Comparison of ENCODE assay signal across 12 cellular contexts in genomic region chr1:228207851-228208821, GRCh38. TPM values are rescaled to one million over a fixed set of nuclear protein-coding genes. Genes with fewer than 3 reads are reported as not detected.
DNase-seq lines count a peak whose midpoint lies in the region; ATAC-seq, FAIRE-seq and TF ChIP-seq lines count a peak whose summit lies in the region.
"Had no signal": no experiment of that assay in that cellular context is flagged by ENCODE, and none has a peak within 500 bp of the region (broad histone marks: within the 10 kb centered on the region; RNA-seq: fewer than 3 reads in every experiment).

A gene with protein sequence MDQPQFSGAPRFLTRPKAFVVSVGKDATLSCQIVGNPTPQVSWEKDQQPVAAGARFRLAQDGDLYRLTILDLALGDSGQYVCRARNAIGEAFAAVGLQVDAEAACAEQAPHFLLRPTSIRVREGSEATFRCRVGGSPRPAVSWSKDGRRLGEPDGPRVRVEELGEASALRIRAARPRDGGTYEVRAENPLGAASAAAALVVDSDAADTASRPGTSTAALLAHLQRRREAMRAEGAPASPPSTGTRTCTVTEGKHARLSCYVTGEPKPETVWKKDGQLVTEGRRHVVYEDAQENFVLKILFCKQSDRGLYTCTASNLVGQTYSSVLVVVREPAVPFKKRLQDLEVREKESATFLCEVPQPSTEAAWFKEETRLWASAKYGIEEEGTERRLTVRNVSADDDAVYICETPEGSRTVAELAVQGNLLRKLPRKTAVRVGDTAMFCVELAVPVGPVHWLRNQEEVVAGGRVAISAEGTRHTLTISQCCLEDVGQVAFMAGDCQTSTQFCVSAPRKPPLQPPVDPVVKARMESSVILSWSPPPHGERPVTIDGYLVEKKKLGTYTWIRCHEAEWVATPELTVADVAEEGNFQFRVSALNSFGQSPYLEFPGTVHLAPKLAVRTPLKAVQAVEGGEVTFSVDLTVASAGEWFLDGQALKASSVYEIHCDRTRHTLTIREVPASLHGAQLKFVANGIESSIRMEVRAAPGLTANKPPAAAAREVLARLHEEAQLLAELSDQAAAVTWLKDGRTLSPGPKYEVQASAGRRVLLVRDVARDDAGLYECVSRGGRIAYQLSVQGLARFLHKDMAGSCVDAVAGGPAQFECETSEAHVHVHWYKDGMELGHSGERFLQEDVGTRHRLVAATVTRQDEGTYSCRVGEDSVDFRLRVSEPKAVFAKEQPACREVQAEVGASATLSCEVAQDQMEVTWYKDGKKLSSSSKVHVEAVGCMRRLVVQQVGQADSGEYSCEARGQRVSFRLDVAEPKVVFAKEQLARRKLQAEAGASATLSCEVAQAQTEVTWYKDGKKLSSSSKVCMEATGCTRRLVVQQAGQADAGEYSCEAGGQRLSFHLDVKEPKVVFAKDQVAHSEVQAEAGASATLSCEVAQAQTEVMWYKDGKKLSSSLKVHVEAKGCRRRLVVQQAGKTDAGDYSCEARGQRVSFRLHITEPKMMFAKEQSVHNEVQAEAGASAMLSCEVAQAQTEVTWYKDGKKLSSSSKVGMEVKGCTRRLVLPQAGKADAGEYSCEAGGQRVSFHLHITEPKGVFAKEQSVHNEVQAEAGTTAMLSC (N-terminal part only) (plus strand): TSS chr1:228208044. CDS start chr1:228211784, 3,740 bp downstream.

- H3K9me3 ChIP-seq in astrocyte (ENCODE audit: insufficient read depth, low read depth, low read length) (no peaks in the 10 kb centered on the region), kidney (ENCODE audit: control insufficient read depth in 1 of 2, low read length in 2 of 2) (no peaks in the 10 kb centered on the region), gastrocnemius medialis (no peaks in the 10 kb centered on the region)

- H3K9ac ChIP-seq in astrocyte (ENCODE audit: low read length) (no peak within 1 kb of the TSS), kidney (ENCODE audit: low read length in 2 of 2) (no peak within 1 kb of the TSS)

- no peaks in the 10 kb centered on the region for H4K20me1 ChIP-seq in astrocyte (ENCODE audit: insufficient read depth, low read length)

- in situ Hi-C loops in gastrocnemius medialis (cut with MboI; ENCODE audit: low sequenced_read_pairs in 4 of 4): no loop called here

- TF ChIP-seq CTCF in astrocyte (IDR thresholded peaks at IDR 0.05; ENCODE audit: insufficient read depth, low read depth, low read length) (no peak), kidney (IDR thresholded peaks at IDR 0.05; ENCODE audit: borderline replicate concordance, extremely low read depth, insufficient read depth) (no peak), gastrocnemius medialis (IDR thresholded peaks at IDR 0.05 in 4 of 5, conservative IDR thresholded peaks at IDR 0.05 in 1 of 5) (no peak)

- ATAC-seq in gastrocnemius medialis (peak; percentile 44 to 48), HG03039 (IDR thresholded peaks at IDR 0.05; ENCODE audit: unreplicated experiment) (no peak), GM21423 (IDR thresholded peaks at IDR 0.05; ENCODE audit: unreplicated experiment) (no peak), HG02884 (IDR thresholded peaks at IDR 0.05; ENCODE audit: unreplicated experiment) (no peak)

- peaks cover 3% of the 10 kb centered on the region for H3K36me3 Mint-ChIP-seq in astrocyte (ENCODE audit: low read depth, unreplicated experiment)

- H3K4me2 ChIP-seq in astrocyte (ENCODE audit: low read length): no peak within 1 kb of the TSS

- H3K27me3 ChIP-seq in astrocyte (ENCODE audit: insufficient read depth, low read length): peaks cover 7% of the 10 kb centered on the region
- no peaks in the 10 kb centered on the region for H3K27me3 ChIP-seq in gastrocnemius medialis

- H3K4me3 Mint-ChIP-seq in astrocyte (ENCODE audit: unreplicated experiment): no peak within 1 kb of the TSS

- H3K4me1 ChIP-seq in astrocyte (ENCODE audit: insufficient read depth, low read length) (no peaks in the 10 kb centered on the region), kidney (ENCODE audit: control insufficient read depth in 1 of 2, insufficient read depth in 1 of 2, low read depth in 1 of 2, low read length in 2 of 2) (peaks cover 0 to 7% of the 10 kb centered on the region in 2 donors), gastrocnemius medialis (peaks cover 35 to 48% of the 10 kb centered on the region in 2 donors)

- peak; percentile 98 to 99 for TF ChIP-seq POLR2A in gastrocnemius medialis (IDR thresholded peaks at IDR 0.05)

- H3K36me3 ChIP-seq in astrocyte (ENCODE audit: insufficient read depth, low read length) (no peaks in the 10 kb centered on the region), kidney (ENCODE audit: control insufficient read depth in 1 of 2, insufficient read depth in 2 of 2, low read length in 2 of 2) (no peaks in the 10 kb centered on the region), gastrocnemius medialis (no peaks in the 10 kb centered on the region)

- no peak within 1 kb of the TSS for H2AFZ ChIP-seq in astrocyte (ENCODE audit: low read depth, low read length)

- intact Hi-C loops in kidney (cut with DNase I) (no loop called here), gastrocnemius medialis (cut with DNase I; ENCODE audit: low total_unique reads) (loop anchor here (1.0 to 10.0 kb wide), 2 partner anchors 42 to 1263 kb away; partner anchors contain the start of gene COQ8A)

- no peak within 1 kb of the TSS for H3K27ac Mint-ChIP-seq in astrocyte (ENCODE audit: unreplicated experiment)

- no peaks in the 10 kb centered on the region for H3K79me2 ChIP-seq in astrocyte (ENCODE audit: insufficient read depth, low read length)

- H3K4me1 Mint-ChIP-seq in astrocyte (ENCODE audit: low read depth, unreplicated experiment): no peaks in the 10 kb centered on the region

- H3K27ac ChIP-seq in astrocyte (ENCODE audit: low read depth, low read length) (no peak within 1 kb of the TSS), kidney (ENCODE audit: low read depth in 2 of 2, low read length in 2 of 2) (no peak within 1 kb of the TSS), gastrocnemius medialis (peak within 1 kb of the TSS; percentile 97 to 100 (median 100))

- FAIRE-seq in astrocyte (lab: Jason Lieb, UNC): no peak
- FAIRE-seq in kidney (lab: Jason Lieb, UNC): no peak
- FAIRE-seq: GM12891 had no signal

- DNase-seq in NCI-H460 (ENCODE audit: extremely low read depth, low read depth) (no peak), astrocyte (ENCODE audit: low read depth) (no peak), kidney (peak; percentile 72), gastrocnemius medialis (peak; percentile 84 to 93), amygdala (lab: John Stamatoyannopoulos, UW) (no peak)
- DNase-seq: activated CD4-positive, alpha-beta T cell treated with anti-CD3 and anti-CD28 coated beads, Interleukin-2, amount 50 U/mL, for 1 hour; foreskin fibroblast; NCI-H187 had no signal

- no peak within 1 kb of the TSS for H3K4me3 ChIP-seq in astrocyte (ENCODE audit: insufficient read depth, low read depth, low read length)
- no peak within 1 kb of the TSS for H3K4me3 ChIP-seq in kidney (ENCODE audit: low read length in 2 of 2)
- peak within 1 kb of the TSS; percentile 76 to 95 (median 86) for H3K4me3 ChIP-seq in gastrocnemius medialis

- peaks cover 12% of the 10 kb centered on the region for H3K27me3 Mint-ChIP-seq in astrocyte (ENCODE audit: low read depth, unreplicated experiment)

- no peaks in the 10 kb centered on the region for H3K9me3 Mint-ChIP-seq in astrocyte (ENCODE audit: unreplicated experiment)

RNA-seq across cellular contexts. Expression of the gene that starts here (rescaled TPM):
- 14.3 and 19.0 TPM in 2 replicates for total RNA-seq in NCI-H460 (2014; rRNA removed; shearing (Covaris generic))
- 84.3 and 110 TPM in 2 replicates for polyA plus RNA-seq in NCI-H460 (2014; cell fraction: nucleus; rRNA removed)
- total RNA-seq in astrocyte (11.1 and 17.5 TPM in 2 replicates), kidney (30.0 TPM), gastrocnemius medialis (1,000 to 10,000 TPM in 2 of 4 donors, 100 to 1,000 TPM in 2; 798 to 1,571 (median 1,162) TPM)
- polyA plus RNA-seq in kidney (ENCODE audit: insufficient read depth, low read depth, low replicate concordance): 14.5 TPM

Comparison
In these comparisons a context has a peak if more than half of its experiments do, and no peak if none do; other contexts are left out.
1. RNA of the gene that starts here (total RNA-seq): 798 to 1,571 TPM in gastrocnemius medialis; 30.0 TPM in kidney (single experiment), 11.1 to 17.5 TPM in astrocyte and 14.3 to 19.0 TPM in NCI-H460; every median in the first group is over 10 times any median in the second.
2. DNase-seq: peak in kidney (single experiment) and gastrocnemius medialis (2 of 2); none in NCI-H460 (single experiment), astrocyte (single experiment) and amygdala (0 of 56).
3. H3K27ac ChIP-seq: peak in gastrocnemius medialis (4 of 4); none in astrocyte (single experiment) and kidney (0 of 2).
4. H3K4me3 ChIP-seq: peak in gastrocnemius medialis (4 of 4); none in astrocyte (single experiment) and kidney (0 of 2).
5. ATAC-seq: peak in gastrocnemius medialis (2 of 2); none in HG03039 (single experiment), GM21423 (single experiment) and HG02884 (single experiment).